8 cellular contexts compared by ENCODE assay signal in the genomic region with DNA sequence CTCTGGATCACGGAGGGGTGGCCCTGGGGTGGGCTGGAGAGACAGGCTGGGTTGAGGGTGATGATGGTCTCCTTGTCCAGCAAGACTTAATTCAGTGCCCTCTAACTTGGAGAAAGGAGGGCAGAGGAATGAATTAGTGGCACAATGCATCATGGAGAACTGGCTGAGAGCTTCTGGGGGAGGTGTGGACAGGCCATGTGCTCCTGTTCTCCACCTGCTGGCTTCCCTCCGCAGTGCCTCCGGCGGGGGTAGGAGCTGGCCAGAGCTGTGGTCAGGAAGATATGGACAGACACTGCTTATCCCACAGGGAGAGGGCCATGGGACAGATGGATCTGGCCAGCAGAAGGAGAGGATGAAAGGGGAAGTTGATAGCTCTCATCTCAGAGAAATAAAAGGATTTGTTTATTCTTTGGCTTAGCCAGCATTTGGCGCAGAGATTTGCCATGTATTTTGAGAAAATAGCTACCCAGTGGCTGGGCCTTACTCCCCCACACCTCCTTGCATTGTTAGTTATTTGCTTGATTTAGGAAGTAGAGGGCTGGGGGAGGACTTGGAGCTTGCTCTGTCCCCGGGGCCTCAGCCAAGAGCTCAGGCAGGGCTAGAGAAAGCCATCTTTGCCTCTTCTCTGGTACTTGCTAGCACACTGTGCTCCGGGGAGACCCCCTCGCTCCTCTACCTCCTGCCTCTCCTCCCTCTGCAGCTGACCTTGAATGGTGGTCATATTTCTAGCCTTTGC.
DNase-seq lines count a peak whose midpoint lies in the region; ATAC-seq and TF ChIP-seq lines count a peak whose summit lies in the region.

No MANE protein-coding gene starts in this region.

- H3K4me1 Mint-ChIP-seq in activated CD4-positive, alpha-beta T cell treated with anti-CD3 and anti-CD28 coated beads for 36 hours, result peaks cover 19% of the 10 kb centered on the region
- peaks cover 17% of the 10 kb centered on the region for H3K4me1 Mint-ChIP-seq in T-helper 17 cell

- H3K27ac ChIP-seq in SJCRH30, result peak overlapping the region; percentile 70
- peak overlapping the region; percentile 83 for H3K27ac ChIP-seq in cardiac muscle cell

- H3K27ac Mint-ChIP-seq in activated CD4-positive, alpha-beta T cell treated with anti-CD3 and anti-CD28 coated beads for 36 hours, result peak overlapping the region; percentile 69
- H3K27ac Mint-ChIP-seq in T-helper 17 cell, result no peak overlapping the region

- peak; percentile 45 for TF ChIP-seq CTCF in cardiac muscle cell (IDR thresholded peaks at IDR 0.05; ENCODE audit: low read depth, low read length)

- H3K36me3 Mint-ChIP-seq in activated CD4-positive, alpha-beta T cell treated with anti-CD3 and anti-CD28 coated beads for 36 hours (ENCODE audit: low read depth), result no peaks in the 10 kb centered on the region
- no peaks in the 10 kb centered on the region for H3K36me3 Mint-ChIP-seq in T-helper 17 cell (ENCODE audit: low read depth)

- H3K27me3 ChIP-seq in SJCRH30 (no peaks in the 10 kb centered on the region), cardiac muscle cell (no peaks in the 10 kb centered on the region)

- H3K9me3 Mint-ChIP-seq in activated CD4-positive, alpha-beta T cell treated with anti-CD3 and anti-CD28 coated beads for 36 hours (ENCODE audit: low read depth), result no peaks in the 10 kb centered on the region

- H3K4me1 ChIP-seq in SJCRH30, result peaks cover 15% of the 10 kb centered on the region
- peaks cover 26% of the 10 kb centered on the region for H3K4me1 ChIP-seq in cardiac muscle cell (ENCODE audit: low read depth)

- no peaks in the 10 kb centered on the region for H3K36me3 ChIP-seq in SJCRH30
- H3K36me3 ChIP-seq in cardiac muscle cell, result no peaks in the 10 kb centered on the region

- no peaks in the 10 kb centered on the region for H3K27me3 Mint-ChIP-seq in activated CD4-positive, alpha-beta T cell treated with anti-CD3 and anti-CD28 coated beads for 36 hours
- H3K27me3 Mint-ChIP-seq in T-helper 17 cell, result no peaks in the 10 kb centered on the region

- DNase-seq in activated CD4-positive, alpha-beta T cell treated with anti-CD3 and anti-CD28 coated beads for 36 hours, result no peak
- no peak for DNase-seq in activated CD4-positive, alpha-beta T cell treated with anti-CD3 and anti-CD28 coated beads for 1 hour
- DNase-seq in SJCRH30, result peak; percentile 85
- peak; percentile 56 to 66 for DNase-seq in cardiac muscle cell (ENCODE audit: low read depth in 1 of 2, low spot score in 1 of 2)
- peak; percentile 71 for DNase-seq in retina
- no peak for DNase-seq in RKO (ENCODE audit: low spot score)
- DNase-seq in T-helper 17 cell, result no peak

- CTCF ChIA-PET in activated CD4-positive, alpha-beta T cell treated with anti-CD3 and anti-CD28 coated beads for 36 hours (lab: Charles Lee), result interaction anchor here (0.6 to 1.8 kb wide), 9 partner anchors 9 to 300 kb away, joined by 3 to 11 read pairs (median 5); no protein-coding TSS in a partner anchor

- intact Hi-C loops in activated CD4-positive, alpha-beta T cell treated with anti-CD3 and anti-CD28 coated beads for 36 hours (cut with DNase I, micrococcal nuclease), result no loop called here

- H3K4me3 ChIP-seq in SJCRH30 (peak overlapping the region; percentile 50), cardiac muscle cell (no peak overlapping the region)

- POLR2A ChIA-PET in activated CD4-positive, alpha-beta T cell treated with anti-CD3 and anti-CD28 coated beads for 36 hours (lab: Charles Lee), result no interaction called here

- ATAC-seq in activated CD4-positive, alpha-beta T cell treated with anti-CD3 and anti-CD28 coated beads for 36 hours, result no peak
- ATAC-seq in HG02623 (IDR thresholded peaks at IDR 0.05; ENCODE audit: unreplicated experiment) (no peak), T-helper 17 cell (no peak)

- peak overlapping the region; percentile 57 for H3K4me3 Mint-ChIP-seq in activated CD4-positive, alpha-beta T cell treated with anti-CD3 and anti-CD28 coated beads for 36 hours
- no peak overlapping the region for H3K4me3 Mint-ChIP-seq in T-helper 17 cell

- no peaks in the 10 kb centered on the region for H3K9me3 ChIP-seq in SJCRH30 (replicated peaks)
- H3K9me3 ChIP-seq in cardiac muscle cell (ENCODE audit: low read depth), result no peaks in the 10 kb centered on the region
- H3K9me3 ChIP-seq in T-helper 17 cell (ENCODE audit: control insufficient read depth, low read length, poor library complexity, severe bottlenecking), result no peaks in the 10 kb centered on the region

Comparison
In these comparisons a context has a peak if more than half of its experiments do, and no peak if none do; other contexts are left out.
1. DNase-seq: peak in SJCRH30 (2 of 2), cardiac muscle cell (2 of 2) and retina (single experiment); none in activated CD4-positive, alpha-beta T cell treated with anti-CD3 and anti-CD28 coated beads for 36 hours (single experiment), activated CD4-positive, alpha-beta T cell treated with anti-CD3 and anti-CD28 coated beads for 1 hour (single experiment), RKO (single experiment) and T-helper 17 cell (0 of 3).